ENCODE assay signal across 12 cellular contexts in genomic region chr7:129783097-129783919, GRCh38.
DNase-seq lines count a peak whose midpoint lies in the region; ATAC-seq and TF ChIP-seq lines count a peak whose summit lies in the region.
"Had no signal": no experiment of that assay in that cellular context is flagged by ENCODE, and none has a peak within 500 bp of the region (broad histone marks: within the 10 kb centered on the region; RNA-seq: fewer than 3 reads in every experiment).

No MANE protein-coding gene starts in this region.

- H3K36me3 ChIP-seq in HAP-1 (replicated peaks), result no peaks in the 10 kb centered on the region; the same call in 1 of the 2 replicates
- H3K36me3 ChIP-seq: brain microvascular endothelial cell, upper lobe of left lung had no signal

- H3K4me1 ChIP-seq in HAP-1, result peaks cover 8% of the 10 kb centered on the region

- H3K4me1 Mint-ChIP-seq in T-helper 17 cell (peaks cover 38% of the 10 kb centered on the region), endothelial cell (ENCODE audit: unreplicated experiment) (peaks cover 9% of the 10 kb centered on the region)

- H3K27ac Mint-ChIP-seq in T-helper 17 cell (peak overlapping the region; percentile 76), endothelial cell (ENCODE audit: unreplicated experiment) (no peak overlapping the region)

- in situ Hi-C loops in HAP-1 (cut with MboI; ENCODE audit: low sequenced_read_pairs), result no loop called here

- no peak overlapping the region for H3K4me3 ChIP-seq in HAP-1

- H3K4me3 Mint-ChIP-seq in T-helper 17 cell (peak overlapping the region; percentile 66), endothelial cell (ENCODE audit: unreplicated experiment) (peak overlapping the region; percentile 57)

- H3K27me3 ChIP-seq in HAP-1 (ENCODE audit: low read depth), result no peaks in the 10 kb centered on the region

- no peak for ATAC-seq in T-helper 17 cell
- no peak for ATAC-seq in GM18858 (IDR thresholded peaks at IDR 0.05; ENCODE audit: unreplicated experiment)
- no peak for ATAC-seq in omental fat pad (ENCODE audit: low FRiP score)

- intact Hi-C loops in posterior vena cava (cut with DNase I), result no loop called here

- peaks cover 4% of the 10 kb centered on the region for H3K9me3 ChIP-seq in T-helper 17 cell (ENCODE audit: control insufficient read depth, low read length, poor library complexity, severe bottlenecking)
- no peaks in the 10 kb centered on the region; the same call in 1 of the 2 replicates for H3K9me3 ChIP-seq in HAP-1
- H3K9me3 ChIP-seq: upper lobe of left lung had no signal

- H3K9me3 Mint-ChIP-seq in endothelial cell (ENCODE audit: unreplicated experiment), result no peaks in the 10 kb centered on the region

- H3K27me3 Mint-ChIP-seq in T-helper 17 cell (peaks cover 65% of the 10 kb centered on the region), endothelial cell (ENCODE audit: unreplicated experiment) (peaks cover 34% of the 10 kb centered on the region)

- TF ChIP-seq CTCF in endothelial cell (IDR thresholded peaks at IDR 0.05; ENCODE audit: unreplicated experiment), result no peak
- TF ChIP-seq CTCF in omental fat pad (IDR thresholded peaks at IDR 0.05), result no peak

- DNase-seq in activated CD4-positive, alpha-beta T cell treated with anti-CD3 and anti-CD28 coated beads for 48 hours, result peak; percentile 34
- no peak for DNase-seq in activated CD4-positive, alpha-beta T cell treated with anti-CD3 and anti-CD28 coated beads for 1 hour
- DNase-seq in T-helper 17 cell (no peak), endothelial cell (ENCODE audit: low spot score) (no peak), posterior vena cava (ENCODE audit: low spot score) (peak; percentile 82), omental fat pad (ENCODE audit: low spot score) (no peak), HAP-1 (ENCODE audit: low spot score in 2 of 2) (no peak)
- DNase-seq: brain microvascular endothelial cell, DMS79 treated with DMSO at 0.1 percent for 48 hours, Karpas-422, upper lobe of left lung had no signal

- H3K36me3 Mint-ChIP-seq in T-helper 17 cell (ENCODE audit: low read depth) (peaks cover 2% of the 10 kb centered on the region), endothelial cell (ENCODE audit: low read depth, unreplicated experiment) (no peaks in the 10 kb centered on the region)

Comparison
In these comparisons a context has a peak if more than half of its experiments do, and no peak if none do; other contexts are left out.
1. DNase-seq: peak in activated CD4-positive, alpha-beta T cell treated with anti-CD3 and anti-CD28 coated beads for 48 hours (single experiment) and posterior vena cava (single experiment); none in activated CD4-positive, alpha-beta T cell treated with anti-CD3 and anti-CD28 coated beads for 1 hour (single experiment), T-helper 17 cell (0 of 3), endothelial cell (single experiment), omental fat pad (single experiment) and HAP-1 (0 of 2).